ENCODE assay signal across 1 cellular context in the genomic region with DNA sequence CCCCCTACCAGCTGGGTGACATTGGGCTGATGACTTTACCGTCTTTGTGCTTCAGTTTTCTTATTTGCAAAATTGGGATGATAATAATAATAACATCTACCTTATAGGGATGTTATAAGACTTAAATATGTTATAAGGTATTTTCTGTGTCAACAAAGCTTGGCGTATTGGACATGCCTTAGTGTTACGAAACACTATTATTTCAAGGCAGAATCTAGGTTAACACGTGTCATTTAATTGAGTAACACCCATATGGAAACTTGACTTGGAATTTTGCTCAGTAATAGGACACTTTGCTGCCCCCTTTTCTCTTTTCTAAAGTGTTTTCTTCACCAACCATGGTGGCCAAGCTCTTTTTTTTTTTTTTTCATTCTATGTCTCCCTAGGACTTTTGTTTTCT.
TF ChIP-seq lines count a peak whose summit lies in the region.

No MANE protein-coding gene starts in this region.

TF ChIP-seq in HepG2, 621 proteins besides CTCF, POLR2A, EP300 and RAD21:
- TF ChIP-seq POGK (CRISPR knock-in tag; conservative IDR thresholded peaks at IDR 0.05) (no peak), CEBPB (IDR thresholded peaks at IDR 0.05; ENCODE audit: borderline replicate concordance, low read depth, low read length) (peak; percentile 33; the same call in 1 of the 2 replicates)
